ENCODE assay signal across 11 cellular contexts in the genomic region with DNA sequence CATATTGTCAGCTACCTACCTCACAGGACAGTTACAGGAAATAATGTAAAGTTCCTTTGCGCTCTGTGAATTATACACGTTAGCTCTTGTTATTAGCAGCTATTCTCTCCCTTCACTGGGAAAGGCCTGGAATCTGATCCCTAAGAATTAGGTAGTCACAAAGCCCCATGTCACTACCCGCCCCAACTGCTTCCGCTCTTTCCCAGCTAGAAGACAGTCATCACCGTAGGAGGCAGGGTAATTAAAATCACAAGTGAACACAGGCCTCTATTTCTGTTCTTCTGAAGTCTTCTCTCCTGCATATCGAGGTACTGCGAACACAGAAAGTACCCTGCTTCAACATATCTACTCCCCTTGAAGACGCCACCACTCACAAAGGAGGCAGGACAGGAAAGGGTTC. TPM values are rescaled to one million over a fixed set of nuclear protein-coding genes. Genes with fewer than 3 reads are reported as not detected.
DNase-seq lines count a peak whose midpoint lies in the region; TF ChIP-seq lines count a peak whose summit lies in the region.
"Had no signal": no experiment of that assay in that cellular context is flagged by ENCODE, and none has a peak within 500 bp of the region (broad histone marks: within the 10 kb centered on the region; RNA-seq: fewer than 3 reads in every experiment).

No MANE protein-coding gene starts in this region.

- H3K27me3 ChIP-seq in HUES64 (ENCODE audit: insufficient read depth, low read length) (no peaks in the 10 kb centered on the region), breast epithelium (no peaks in the 10 kb centered on the region), neuronal stem cell (ENCODE audit: control insufficient read depth in 3 of 3, insufficient read depth in 3 of 3, low read depth in 1 of 3, low read length in 3 of 3) (no peaks in the 10 kb centered on the region)

- H4K91ac ChIP-seq in neuronal stem cell (ENCODE audit: low read depth, low read length, poor library complexity): no peak overlapping the region

- no peak overlapping the region for H2BK12ac ChIP-seq in neuronal stem cell (ENCODE audit: low read length)

- H3K4me1 ChIP-seq in HUES64 (ENCODE audit: insufficient read depth, low read length) (peaks cover 50% of the 10 kb centered on the region), breast epithelium (peaks cover 29 to 30% of the 10 kb centered on the region in 2 donors), neuronal stem cell (ENCODE audit: control insufficient read depth in 2 of 2, insufficient read depth in 1 of 2, low read depth in 1 of 2, low read length in 2 of 2) (peaks cover 22 to 26% of the 10 kb centered on the region in 2 donors)

- H3K4me3 ChIP-seq in HUES64 (ENCODE audit: low read length) (no peak overlapping the region), breast epithelium (no peak overlapping the region), neuronal stem cell (ENCODE audit: low read length in 2 of 2) (no peak overlapping the region)

- H3K23ac ChIP-seq in neuronal stem cell (ENCODE audit: low read depth, low read length, poor library complexity): no peak overlapping the region

- TF ChIP-seq POLR2A in breast epithelium (IDR thresholded peaks at IDR 0.05): no peak

- H4K8ac ChIP-seq in neuronal stem cell (ENCODE audit: low read depth, low read length): no peak overlapping the region

- intact Hi-C loops in breast epithelium (cut with DNase I; ENCODE audit: low total_unique reads): no loop called here

- peak; percentile 35 for DNase-seq in A172 (ENCODE audit: low spot score)
- no peak for DNase-seq in breast epithelium (ENCODE audit: low spot score in 2 of 2)
- no peak for DNase-seq in neuronal stem cell (ENCODE audit: low spot score)
- no peak for DNase-seq in AG20443 (ENCODE audit: low spot score)
- DNase-seq in GOT3 (lab: John Stamatoyannopoulos, UW): no peak
- DNase-seq in GM20000 (ENCODE audit: low spot score): no peak
- DNase-seq in NCI-H1092 (lab: John Stamatoyannopoulos, UW): no peak
- DNase-seq: activated CD4-positive, CD25-positive, alpha-beta regulatory T cell; aorta; NCI-H1048 had no signal

- H2AK5ac ChIP-seq in neuronal stem cell (ENCODE audit: low read depth, low read length): no peak overlapping the region

- H3K36me3 ChIP-seq in HUES64 (ENCODE audit: insufficient read depth, low read length) (peaks cover 65% of the 10 kb centered on the region), breast epithelium (no peaks in the 10 kb centered on the region), neuronal stem cell (replicated peaks in 1 of 2; ENCODE audit: control insufficient read depth in 2 of 2, insufficient read depth in 2 of 2, low read length in 2 of 2) (peaks cover 31 to 80% of the 10 kb centered on the region in 2 donors)

- no peaks in the 10 kb centered on the region for H3K79me1 ChIP-seq in neuronal stem cell (ENCODE audit: low read depth, low read length)

- H3K4ac ChIP-seq in neuronal stem cell (ENCODE audit: low read length): no peak overlapping the region

- WGBS in HUES64: 87% methylated on average over 8 of the region's 8 CpGs
- WGBS in neuronal stem cell (ENCODE audit: extremely low coverage in 2 of 2, insufficient read length in 2 of 2, insufficient replicate concordance in 1 of 2), 2 donors: no CpG with 5 or more reads among the region's 8 CpGs

- H2AFZ ChIP-seq in neuronal stem cell (ENCODE audit: low read length): no peak overlapping the region

- no peak overlapping the region for H2BK120ac ChIP-seq in neuronal stem cell (ENCODE audit: low read depth, low read length)

- H3K9ac ChIP-seq in HUES64 (ENCODE audit: low read depth, low read length) (no peak overlapping the region), neuronal stem cell (ENCODE audit: low read depth, low read length, poor library complexity) (no peak overlapping the region)

- no peak overlapping the region for H3K18ac ChIP-seq in neuronal stem cell (ENCODE audit: low read length)

- H2BK15ac ChIP-seq in neuronal stem cell (ENCODE audit: low read length): no peak overlapping the region

- H3K27ac ChIP-seq in HUES64 (ENCODE audit: low read depth, low read length) (peak overlapping the region; percentile 83; the same call in 1 of the 2 replicates), breast epithelium (peak overlapping the region; percentile 93 to 96), neuronal stem cell (replicated peaks; ENCODE audit: low read length) (peak overlapping the region; percentile 20)

- H3K9me3 ChIP-seq in HUES64 (ENCODE audit: insufficient read depth, low read depth, low read length): no peaks in the 10 kb centered on the region
- no peaks in the 10 kb centered on the region for H3K9me3 ChIP-seq in breast epithelium
- H3K9me3 ChIP-seq in neuronal stem cell (replicated peaks in 1 of 2; ENCODE audit: control insufficient read depth in 2 of 2, insufficient read depth in 1 of 2, low read depth in 1 of 2, low read length in 2 of 2): no peaks in the 10 kb centered on the region

- H3K14ac ChIP-seq in neuronal stem cell (ENCODE audit: low read length): no peak overlapping the region

- TF ChIP-seq CTCF in breast epithelium (IDR thresholded peaks at IDR 0.05) (no peak), GM20000 (IDR thresholded peaks at IDR 0.05; ENCODE audit: extremely low read depth, missing control alignments) (no peak)

- H2BK5ac ChIP-seq in neuronal stem cell (ENCODE audit: low read length): no peak overlapping the region

- H3K4me2 ChIP-seq in neuronal stem cell (ENCODE audit: insufficient read depth, low read length, poor library complexity, severe bottlenecking): no peak overlapping the region

RNA-seq across cellular contexts. Expression of a gene that starts 12.6 kb away (rescaled TPM):
- total RNA-seq in A172 (2014; rRNA removed; shearing (Covaris generic)): 298 and 391 TPM in 2 replicates
- polyA plus RNA-seq in HUES64 (2013, experiment 1 of 2): 3.4 TPM
- polyA plus RNA-seq in HUES64 (2013, experiment 2 of 2): 4.6 TPM
- 1,000 to 10,000 TPM in 2 of 3 donors, 100 to 1,000 TPM in 1; 636 to 1,393 (median 1,040) TPM for total RNA-seq in breast epithelium
- 6.4 TPM for polyA plus RNA-seq in neuronal stem cell (2013, experiment 1 of 2)
- 6.9 TPM for polyA plus RNA-seq in neuronal stem cell (2013, experiment 2 of 2)

RNA-seq across cellular contexts. Expression of a gene that starts 14.5 kb away (rescaled TPM):
- 1,294 and 1,343 TPM in 2 replicates for total RNA-seq in A172 (2014; rRNA removed; shearing (Covaris generic))
- 1,523 TPM for polyA plus RNA-seq in HUES64 (2013, experiment 1 of 2)
- polyA plus RNA-seq in HUES64 (2013, experiment 2 of 2): 1,614 TPM
- 1,000 to 10,000 TPM; 1,312 to 1,961 (median 1,794) TPM for total RNA-seq in breast epithelium
- 2,514 TPM for polyA plus RNA-seq in neuronal stem cell (2013, experiment 1 of 2)
- polyA plus RNA-seq in neuronal stem cell (2013, experiment 2 of 2): 2,457 TPM

RNA-seq across cellular contexts. Expression of a gene that starts 32.1 kb away (rescaled TPM):
- 7.9 and 9.6 TPM in 2 replicates for total RNA-seq in A172 (2014; rRNA removed; shearing (Covaris generic))
- polyA plus RNA-seq in HUES64 (2013, experiment 1 of 2): 11.8 TPM
- 13.8 TPM for polyA plus RNA-seq in HUES64 (2013, experiment 2 of 2)
- 10 to 100 TPM in 2 of 3 donors, 1 to 10 TPM in 1; 7.7 to 12.1 (median 10.7) TPM for total RNA-seq in breast epithelium
- 14.3 TPM for polyA plus RNA-seq in neuronal stem cell (2013, experiment 1 of 2)
- 14.6 TPM for polyA plus RNA-seq in neuronal stem cell (2013, experiment 2 of 2)

RNA-seq across cellular contexts. Expression of a gene that starts 42.5 kb away (rescaled TPM):
- 114 and 139 TPM in 2 replicates for total RNA-seq in A172 (2014; rRNA removed; shearing (Covaris generic))
- polyA plus RNA-seq in HUES64 (2013, experiment 1 of 2): 99.8 TPM
- polyA plus RNA-seq in HUES64 (2013, experiment 2 of 2): 97.7 TPM
- total RNA-seq in breast epithelium: 10 to 100 TPM; 61.3 to 92.8 (median 85.5) TPM
- 61.4 TPM for polyA plus RNA-seq in neuronal stem cell (2013, experiment 1 of 2)
- 60.5 TPM for polyA plus RNA-seq in neuronal stem cell (2013, experiment 2 of 2)

RNA-seq across cellular contexts. Expression of a gene that starts 53.4 kb away (rescaled TPM):
- 16.0 and 19.5 TPM in 2 replicates for total RNA-seq in A172 (2014; rRNA removed; shearing (Covaris generic))
- polyA plus RNA-seq in HUES64 (2013, experiment 1 of 2): 10.8 TPM
- 11.2 TPM for polyA plus RNA-seq in HUES64 (2013, experiment 2 of 2)
- total RNA-seq in breast epithelium: 10 to 100 TPM; 34.7 to 58.7 (median 35.7) TPM
- 22.2 TPM for polyA plus RNA-seq in neuronal stem cell (2013, experiment 1 of 2)
- 21.7 TPM for polyA plus RNA-seq in neuronal stem cell (2013, experiment 2 of 2)

Comparison
In these comparisons a context has a peak if more than half of its experiments do, and no peak if none do; other contexts are left out.
1. H3K27ac ChIP-seq: peak in every context shown above with its lines; median percentile 94 in breast epithelium; 83 in HUES64; 20 in neuronal stem cell.